ENCODE assay signal across 16 cellular contexts in genomic region chr15:73602992-73603391, GRCh38. TPM values are rescaled to one million over a fixed set of nuclear protein-coding genes. Genes with fewer than 3 reads are reported as not detected.
DNase-seq lines count a peak whose midpoint lies in the region; ATAC-seq and TF ChIP-seq lines count a peak whose summit lies in the region.
"Had no signal": no experiment of that assay in that cellular context is flagged by ENCODE, and none has a peak within 500 bp of the region (broad histone marks: within the 10 kb centered on the region; RNA-seq: fewer than 3 reads in every experiment).

No MANE protein-coding gene starts in this region.

- H3K4me3 ChIP-seq in gastroesophageal sphincter (no peak overlapping the region), muscle layer of duodenum (ENCODE audit: low read depth in 1 of 2, low read length in 2 of 2) (no peak overlapping the region), endodermal cell (ENCODE audit: low read length) (no peak overlapping the region)
- H3K4me3 ChIP-seq: breast epithelium, skin epidermis had no signal

- H3K23ac ChIP-seq in H9 (ENCODE audit: insufficient read length, low read depth, low read length), result no peak overlapping the region

- peaks cover 24% of the 10 kb centered on the region for H3K79me1 ChIP-seq in H9 (ENCODE audit: insufficient read depth, low read depth, low read length, poor library complexity, severe bottlenecking)

- H3K27me3 Mint-ChIP-seq in H9 (ENCODE audit: low read depth) (no peaks in the 10 kb centered on the region), endodermal cell (ENCODE audit: insufficient read depth) (peaks cover 3% of the 10 kb centered on the region)
- H3K27me3 Mint-ChIP-seq: activated naive CD8-positive, alpha-beta T cell treated with anti-CD3 and anti-CD28 coated beads for 36 hours; T-helper 17 cell had no signal

- no peak overlapping the region for H2BK20ac ChIP-seq in H9 (ENCODE audit: low read depth, low read length, poor library complexity, severe bottlenecking)

- no peak for ATAC-seq in gastroesophageal sphincter
- ATAC-seq in GM21526 (IDR thresholded peaks at IDR 0.05; ENCODE audit: low FRiP score, unreplicated experiment), result no peak
- ATAC-seq: T-helper 17 cell had no signal

- no peak overlapping the region for H4K91ac ChIP-seq in H9 (ENCODE audit: insufficient read length, low read depth, low read length)

- peaks cover 0 to 4% (median 0%) of the 10 kb centered on the region in 3 experiments; a peak in 1 of 7 replicates for H3K36me3 Mint-ChIP-seq in H9 (ENCODE audit: insufficient read depth in 1 of 3, low read depth in 3 of 3)
- peaks cover 2% of the 10 kb centered on the region for H3K36me3 Mint-ChIP-seq in endodermal cell (ENCODE audit: low read depth)

- H3K27me3 ChIP-seq in gastroesophageal sphincter, result no peaks in the 10 kb centered on the region
- no peaks in the 10 kb centered on the region for H3K27me3 ChIP-seq in muscle layer of duodenum (ENCODE audit: low read depth, low read length)
- no peaks in the 10 kb centered on the region; the same call in 1 of the 2 replicates for H3K27me3 ChIP-seq in H9 (ENCODE audit: insufficient read depth, low read length)
- H3K27me3 ChIP-seq in endodermal cell (ENCODE audit: control insufficient read depth, insufficient read depth, low read length, poor library complexity, severe bottlenecking), result no peaks in the 10 kb centered on the region
- H3K27me3 ChIP-seq: breast epithelium had no signal

- H4K5ac ChIP-seq in H9 (ENCODE audit: insufficient read length, low read depth, low read length), result no peak overlapping the region

- peak overlapping the region in 1 of 3 experiments; percentile 19; a peak in 2 of 7 replicates for H3K27ac Mint-ChIP-seq in H9
- no peak overlapping the region for H3K27ac Mint-ChIP-seq in endodermal cell
- H3K27ac Mint-ChIP-seq: activated naive CD8-positive, alpha-beta T cell treated with anti-CD3 and anti-CD28 coated beads for 36 hours; T-helper 17 cell had no signal

- 25 to 35% methylated on average over 2 of the region's 2 CpGs for WGBS in gastroesophageal sphincter (ENCODE audit: low coverage in 1 of 2), 2 donors
- WGBS in H9 (ENCODE audit: extremely low coverage, insufficient read length, low lambda C conversion rate), result no CpG with 5 or more reads among the region's 2 CpGs
- WGBS in endodermal cell (ENCODE audit: insufficient coverage in 1 of 2, insufficient read length in 1 of 2), 2 experiments, result 79% methylated on average over 2 of the region's 2 CpGs; no CpG with 5 or more reads in 1 of the 2 experiments

- peak overlapping the region; percentile 75 to 81 (median 79) for H3K27ac ChIP-seq in gastroesophageal sphincter
- H3K27ac ChIP-seq in muscle layer of duodenum (ENCODE audit: low read length), result peak overlapping the region; percentile 61
- no peak overlapping the region for H3K27ac ChIP-seq in H9 (ENCODE audit: insufficient read length, low read depth, low read length)
- H3K27ac ChIP-seq in endodermal cell (ENCODE audit: low read depth, low read length), result no peak overlapping the region
- H3K27ac ChIP-seq: 22Rv1 had no signal

- H3K36me3 ChIP-seq in gastroesophageal sphincter, result peaks cover 0 to 3% of the 10 kb centered on the region in 2 donors
- no peaks in the 10 kb centered on the region for H3K36me3 ChIP-seq in muscle layer of duodenum (ENCODE audit: control insufficient read depth in 1 of 2, insufficient read depth in 2 of 2, low read length in 2 of 2)
- no peaks in the 10 kb centered on the region for H3K36me3 ChIP-seq in endodermal cell (ENCODE audit: control insufficient read depth, insufficient read depth, low read length)
- H3K36me3 ChIP-seq: breast epithelium had no signal

- H4K20me1 ChIP-seq in H9 (ENCODE audit: control insufficient read depth, insufficient read depth, insufficient read length), result no peaks in the 10 kb centered on the region

- H3K4me1 Mint-ChIP-seq in H9 (peaks cover 36 to 39% of the 10 kb centered on the region in 2 experiments), endodermal cell (peaks cover 45% of the 10 kb centered on the region)

- no peak overlapping the region for H3K18ac ChIP-seq in H9 (ENCODE audit: insufficient read length, low read depth, low read length)

- no peak overlapping the region for H2AFZ ChIP-seq in H9 (ENCODE audit: low read length)

- no peak overlapping the region for H2AK5ac ChIP-seq in H9 (ENCODE audit: insufficient read length, low read length)

- H3K79me2 ChIP-seq in H9 (ENCODE audit: insufficient read depth, low read length), result peaks cover 21% of the 10 kb centered on the region; the same call in 1 of the 2 replicates

- no peak for TF ChIP-seq CTCF in gastroesophageal sphincter (IDR thresholded peaks at IDR 0.05)
- no peak for TF ChIP-seq CTCF in H9 (conservative IDR thresholded peaks at IDR 0.05)
- no peak for TF ChIP-seq CTCF in endodermal cell (conservative IDR thresholded peaks at IDR 0.05)

- H3T11ph ChIP-seq in H9 (ENCODE audit: low read length), result no peak overlapping the region

- H2BK12ac ChIP-seq in H9 (ENCODE audit: insufficient read length, low read depth, low read length), result no peak overlapping the region

- H3K4me2 ChIP-seq in H9 (ENCODE audit: insufficient read depth, insufficient read length, low read length), result no peak overlapping the region

- no peaks in the 10 kb centered on the region for H3K23me2 ChIP-seq in H9 (ENCODE audit: insufficient read length, low read depth, low read length, poor library complexity, severe bottlenecking)

- H4K8ac ChIP-seq in H9 (replicated peaks; ENCODE audit: insufficient read length, low read depth, low read length), result no peak overlapping the region

- DNase-seq in DMS53 (lab: John Stamatoyannopoulos, UW) (peak; percentile 5), DMS53 treated with DMSO at 0.1 percent for 48 hours (lab: John Stamatoyannopoulos, UW; ENCODE audit: unreplicated experiment) (no peak), superior temporal gyrus (ENCODE audit: extremely low spot score) (peak; percentile 6), H9 (no peak), endodermal cell (no peak)
- DNase-seq: activated CD4-positive, alpha-beta T cell treated with anti-CD3 and anti-CD28 coated beads, Interleukin-2, amount 50 U/mL, for 48 hours; activated naive CD8-positive, alpha-beta T cell treated with anti-CD3 and anti-CD28 coated beads for 36 hours; NCI-H526; stimulated activated CD4-positive, alpha-beta T cell treated with anti-CD3 and anti-CD28 coated beads, Interleukin-4, amount 100 ng/mL, for 24 hours; T-helper 17 cell had no signal

- TF ChIP-seq EP300 in gastroesophageal sphincter (IDR thresholded peaks at IDR 0.05), result no peak

- H2BK5ac ChIP-seq in H9 (ENCODE audit: insufficient read length, low read length), result no peak overlapping the region

- no peaks in the 10 kb centered on the region; a peak in 1 of 5 replicates for H3K9me3 Mint-ChIP-seq in H9
- no peaks in the 10 kb centered on the region for H3K9me3 Mint-ChIP-seq in endodermal cell

- H2BK15ac ChIP-seq in H9 (ENCODE audit: low read depth, low read length), result no peak overlapping the region

- H3K9me3 ChIP-seq in gastroesophageal sphincter, result no peaks in the 10 kb centered on the region
- no peaks in the 10 kb centered on the region for H3K9me3 ChIP-seq in muscle layer of duodenum (ENCODE audit: control insufficient read depth in 1 of 2, low read length in 2 of 2)
- no peaks in the 10 kb centered on the region for H3K9me3 ChIP-seq in H9 (ENCODE audit: control insufficient read depth, low read depth, low read length)
- no peaks in the 10 kb centered on the region for H3K9me3 ChIP-seq in endodermal cell (ENCODE audit: control insufficient read depth, low read length)
- H3K9me3 ChIP-seq: breast epithelium had no signal

- no peak overlapping the region for H3K4ac ChIP-seq in H9 (ENCODE audit: low read depth, low read length)

- H3K9ac ChIP-seq in H9 (ENCODE audit: extremely low read depth, insufficient read length, low read length) (no peak overlapping the region), endodermal cell (ENCODE audit: extremely low read depth, low read length, poor library complexity, severe bottlenecking) (no peak overlapping the region)

- TF ChIP-seq POLR2A in gastroesophageal sphincter (IDR thresholded peaks at IDR 0.05), result no peak

- no peak overlapping the region for H3K56ac ChIP-seq in H9 (ENCODE audit: insufficient read length, low read depth, low read length)

- no peak overlapping the region for H3K4me3 Mint-ChIP-seq in H9
- no peak overlapping the region for H3K4me3 Mint-ChIP-seq in endodermal cell
- H3K4me3 Mint-ChIP-seq: activated naive CD8-positive, alpha-beta T cell treated with anti-CD3 and anti-CD28 coated beads for 36 hours; T-helper 17 cell had no signal

- peaks cover 64 to 100% (median 65%) of the 10 kb centered on the region in 3 donors for H3K4me1 ChIP-seq in gastroesophageal sphincter
- peaks cover 35 to 82% of the 10 kb centered on the region in 2 donors for H3K4me1 ChIP-seq in muscle layer of duodenum (ENCODE audit: control insufficient read depth in 1 of 2, insufficient read depth in 2 of 2, low read length in 2 of 2)
- peaks cover 17% of the 10 kb centered on the region; the same call in 1 of the 2 replicates for H3K4me1 ChIP-seq in H9 (ENCODE audit: insufficient read depth, low read length)
- H3K4me1 ChIP-seq in endodermal cell (ENCODE audit: control insufficient read depth, insufficient read depth, low read length), result peaks cover 20% of the 10 kb centered on the region

- no peak overlapping the region for H3K14ac ChIP-seq in H9 (ENCODE audit: insufficient read depth, low read length)

- no peak overlapping the region for H2BK120ac ChIP-seq in H9 (ENCODE audit: low read depth, low read length, poor library complexity, severe bottlenecking)

RNA-seq across cellular contexts. Expression of gene NPTN, which starts 30.2 kb away (rescaled TPM):
- 100 to 1,000 TPM; 261 to 338 (median 333) TPM for total RNA-seq in gastroesophageal sphincter
- total RNA-seq in H9 (2021), result 89.1 and 90.9 TPM in 2 replicates
- 100 to 1,000 TPM in 1 of 2 donors, 10 to 100 TPM in 1; 85.4 to 110 TPM for total RNA-seq in endodermal cell
- polyA plus RNA-seq in endodermal cell (2013, experiment 1 of 2), result 92.0 TPM
- 83.4 TPM for polyA plus RNA-seq in endodermal cell (2013, experiment 2 of 2)

Comparison
In these comparisons a context has a peak if more than half of its experiments do, and no peak if none do; other contexts are left out.
1. DNase-seq: peak in DMS53 (single experiment) and superior temporal gyrus (single experiment); none in DMS53 treated with DMSO at 0.1 percent for 48 hours (single experiment), H9 (single experiment) and endodermal cell (single experiment).
2. H3K27ac ChIP-seq: peak in gastroesophageal sphincter (4 of 4) and muscle layer of duodenum (single experiment); none in H9 (single experiment) and endodermal cell (single experiment).